In genomic region chr3:14476583-14477265, GRCh38 we compare ENCODE assay signal across 1 cellular context.
TF ChIP-seq lines count a peak whose summit lies in the region.

No MANE protein-coding gene starts in this region.

TF ChIP-seq in HepG2, 621 proteins besides CTCF, POLR2A, EP300 and RAD21 (continued from another document):
- no peak for TF ChIP-seq TFDP1 (CRISPR knock-in tag; IDR thresholded peaks at IDR 0.05; ENCODE audit: borderline replicate concordance)
- no peak for TF ChIP-seq PHF20 (CRISPR knock-in tag; IDR thresholded peaks at IDR 0.05)
